18 cellular contexts compared by ENCODE assay signal in the genomic region with DNA sequence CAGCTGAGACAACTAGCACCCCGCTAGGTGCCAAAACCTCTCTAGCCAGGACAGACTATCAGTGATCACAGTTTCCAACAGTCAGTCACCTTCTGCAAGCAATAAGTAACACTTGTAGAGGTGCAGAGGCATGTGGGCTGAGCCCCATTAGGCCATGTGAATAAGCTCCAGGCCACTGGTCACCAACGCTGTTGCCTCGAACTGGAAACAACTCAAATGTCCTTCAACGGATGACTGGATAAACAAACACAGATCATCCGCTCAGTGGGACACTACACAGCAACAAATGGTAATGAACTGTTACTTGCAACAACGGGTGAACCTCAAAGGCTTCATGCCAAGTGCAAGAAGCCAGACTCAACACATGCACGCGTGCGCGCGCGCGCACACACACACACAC. TPM values are rescaled to one million over a fixed set of nuclear protein-coding genes. Genes with fewer than 3 reads are reported as not detected.
DNase-seq lines count a peak whose midpoint lies in the region.
"Had no signal": no experiment of that assay in that cellular context is flagged by ENCODE, and none has a peak within 500 bp of the region (broad histone marks: within the 10 kb centered on the region; RNA-seq: fewer than 3 reads in every experiment).

No MANE protein-coding gene starts in this region.

- no peak overlapping the region for H2BK15ac ChIP-seq in mesenchymal stem cell (ENCODE audit: low read depth, poor library complexity, severe bottlenecking)

- no peak overlapping the region for H3K18ac ChIP-seq in mesenchymal stem cell (ENCODE audit: low read depth in 1 of 2, low read length in 2 of 2)

- 83% methylated on average over 13 of the region's 13 CpGs for WGBS in mesenchymal stem cell

- no peak overlapping the region for H3K4ac ChIP-seq in mesenchymal stem cell (ENCODE audit: low read depth in 1 of 2, low read length in 2 of 2)

- H3K4me1 ChIP-seq in mesenchymal stem cell (ENCODE audit: control insufficient read depth, insufficient read depth, low read depth, low read length) = peaks cover 21% of the 10 kb centered on the region

- no peaks in the 10 kb centered on the region for H3K27me3 ChIP-seq in mesenchymal stem cell (ENCODE audit: control insufficient read depth in 1 of 2, insufficient read depth in 1 of 2, low read length in 2 of 2)
- H3K27me3 ChIP-seq: Peyer's patch, tibial artery had no signal

- no peak overlapping the region for H3K23ac ChIP-seq in mesenchymal stem cell (ENCODE audit: low read length in 2 of 2)

- no peak overlapping the region for H3K14ac ChIP-seq in mesenchymal stem cell (ENCODE audit: low read length in 2 of 2)

- H3K4me3 ChIP-seq in mesenchymal stem cell (ENCODE audit: insufficient read depth in 1 of 2, low read depth in 1 of 2, low read length in 2 of 2) = no peak overlapping the region
- H3K4me3 ChIP-seq: coronary artery, Peyer's patch, tibial artery had no signal

- H3K27ac ChIP-seq in cingulate gyrus (ENCODE audit: low read depth, low read length) (peak overlapping the region; percentile 1), mesenchymal stem cell (ENCODE audit: low read length, poor library complexity, severe bottlenecking) (peak overlapping the region; percentile 34)
- H3K27ac ChIP-seq: coronary artery, Peyer's patch, tibial artery had no signal

- H3K9me3 ChIP-seq in mesenchymal stem cell (ENCODE audit: control insufficient read depth, low read length) = no peaks in the 10 kb centered on the region
- H3K9me3 ChIP-seq: Peyer's patch, tibial artery had no signal

- DNase-seq in Caki2 (ENCODE audit: low read depth) (peak; percentile 95), NCI-H69 (lab: John Stamatoyannopoulos, UW) (peak; percentile 44), mesenchymal stem cell (no peak), COLO829 (ENCODE audit: low spot score) (no peak), DMS 273 (lab: John Stamatoyannopoulos, UW; ENCODE audit: unreplicated experiment) (no peak), hepatic stellate cell (ENCODE audit: low spot score) (no peak)
- DNase-seq: activated CD4-positive, alpha-beta memory T cell treated with anti-CD3 and anti-CD28 coated beads, Interleukin-2, amount 10 ng/mL, durations not matched to agents 7 days and 5 days; activated CD4-positive, CD25-positive, alpha-beta regulatory T cell; activated naive CD4-positive, alpha-beta T cell treated with anti-CD3 and anti-CD28 coated beads, Interleukin-2, amount 10 ng/mL, durations not matched to agents 7 days and 5 days; activated T-cell treated with anti-CD3 and anti-CD28 coated beads, Interleukin-2, amount 50 U/mL, for 24 hours; aorta; NCI-H1417 treated with DMSO at 0.1 percent for 48 hours; nucleus accumbens; Peyer's patch; tibial artery had no signal

- H2BK120ac ChIP-seq in mesenchymal stem cell (ENCODE audit: low read depth, low read length) = no peak overlapping the region

- no peak overlapping the region for H3K9ac ChIP-seq in mesenchymal stem cell (ENCODE audit: low read length)

- no peak overlapping the region for H4K8ac ChIP-seq in mesenchymal stem cell (ENCODE audit: low read length)

- no peak overlapping the region for H2AK5ac ChIP-seq in mesenchymal stem cell (ENCODE audit: low read length, severe bottlenecking)

- in situ Hi-C loops in Caki2 (cut with HindIII; ENCODE audit: low pct_unique_long_range_greater_than_20kb, low sequenced_read_pairs) = no loop called here

- no peak overlapping the region for H2AFZ ChIP-seq in mesenchymal stem cell (ENCODE audit: low read depth, low read length)

- H2BK5ac ChIP-seq in mesenchymal stem cell (ENCODE audit: low read depth, low read length, poor library complexity, severe bottlenecking) = no peak overlapping the region

- peaks cover 26% of the 10 kb centered on the region for H3K79me1 ChIP-seq in mesenchymal stem cell (replicated peaks; ENCODE audit: low read length, poor library complexity, severe bottlenecking)

- no peak overlapping the region for H2BK12ac ChIP-seq in mesenchymal stem cell (ENCODE audit: low read length in 2 of 2)

- no peak overlapping the region for H3K4me2 ChIP-seq in mesenchymal stem cell (ENCODE audit: low read length, poor library complexity, severe bottlenecking)

- no peak overlapping the region for H4K91ac ChIP-seq in mesenchymal stem cell (ENCODE audit: low read length)

- H3K36me3 ChIP-seq in mesenchymal stem cell (ENCODE audit: control insufficient read depth in 1 of 2, insufficient read depth in 2 of 2, low read depth in 1 of 2, low read length in 2 of 2) = peaks cover 73 to 74% of the 10 kb centered on the region in 2 experiments

RNA-seq across cellular contexts. Expression of a gene that starts 27.5 kb away (rescaled TPM):
- 78.1 and 102 TPM in 2 replicates for total RNA-seq in Caki2 (2014; rRNA removed; shearing (Covaris generic); ENCODE audit: low replicate concordance)
- 28.2 TPM for polyA plus RNA-seq in mesenchymal stem cell (2013, experiment 1 of 2)
- polyA plus RNA-seq in mesenchymal stem cell (2013, experiment 2 of 2) = 28.5 TPM

RNA-seq across cellular contexts. Expression of a gene that starts 37.6 kb away (rescaled TPM):
- 7.0 and 7.4 TPM in 2 replicates for total RNA-seq in Caki2 (2014; rRNA removed; shearing (Covaris generic); ENCODE audit: low replicate concordance)
- polyA plus RNA-seq in mesenchymal stem cell (2013, experiment 1 of 2) = 12.6 TPM
- polyA plus RNA-seq in mesenchymal stem cell (2013, experiment 2 of 2) = 12.7 TPM

RNA-seq across cellular contexts. Expression of a gene that starts 54.7 kb away (rescaled TPM):
- total RNA-seq in Caki2 (2014; rRNA removed; shearing (Covaris generic); ENCODE audit: low replicate concordance) = 320 and 378 TPM in 2 replicates
- 133 TPM for polyA plus RNA-seq in mesenchymal stem cell (2013, experiment 1 of 2)
- 135 TPM for polyA plus RNA-seq in mesenchymal stem cell (2013, experiment 2 of 2)

RNA-seq across cellular contexts. Expression of a gene that starts 56.3 kb away (rescaled TPM):
- 2.8 and 3.1 TPM in 2 replicates for total RNA-seq in Caki2 (2014; rRNA removed; shearing (Covaris generic); ENCODE audit: low replicate concordance)
- 0.41 TPM for polyA plus RNA-seq in mesenchymal stem cell (2013, experiment 1 of 2)
- polyA plus RNA-seq in mesenchymal stem cell (2013, experiment 2 of 2) = 0.47 TPM
- total RNA-seq: liver, Peyer's patch had no signal

Comparison
In these comparisons a context has a peak if more than half of its experiments do, and no peak if none do; other contexts are left out.
1. DNase-seq: peak in Caki2 (single experiment) and NCI-H69 (single experiment); none in mesenchymal stem cell (single experiment), COLO829 (single experiment), DMS 273 (single experiment) and hepatic stellate cell (single experiment).